29 cellular contexts compared by ENCODE assay signal in genomic region chr3:113812854-113813253, GRCh38.
"Had no signal": no experiment of that assay in that cellular context is flagged by ENCODE, and none has a peak within 500 bp of the region (broad histone marks: within the 10 kb centered on the region; RNA-seq: fewer than 3 reads in every experiment).

No MANE protein-coding gene starts in this region.

- H3K4me3 ChIP-seq: pancreas, psoas muscle, right lobe of liver, sigmoid colon, stomach, suprapubic skin, testis, tibial artery, transverse colon, upper lobe of right lung, uterus had no signal

- H3K9me3 ChIP-seq: neutrophil, pancreas, psoas muscle, right lobe of liver, sigmoid colon, stomach, suprapubic skin, testis, tibial artery, transverse colon, upper lobe of right lung, uterus had no signal

- H3K9me3 Mint-ChIP-seq: naive thymus-derived CD4-positive, alpha-beta T cell; natural killer cell; nephron; neural crest cell; stimulated activated effector memory CD8-positive, alpha-beta T cell treated with anti-CD3 and anti-CD28 coated beads, Interleukin-12 subunit alpha, Interleukin-12 subunit beta, amount 100 ng/mL, for 72 hours; stimulated activated naive B cell treated with anti-CD40 and anti-IgM and Interleukin-4, amounts not matched to agents 10 μg/mL and 1 μg/mL and 100 μg/mL, for 72 hours; stimulated activated naive CD8-positive, alpha-beta T cell treated with anti-CD3 and anti-CD28 coated beads, Interleukin-15, Interleukin-2, amounts not matched to agents 100 ng/mL and 50 ng/mL, for 24 hours; type B pancreatic cell had no signal

- DNase-seq: naive thymus-derived CD4-positive, alpha-beta T cell; natural killer cell; nucleus accumbens; pancreas; psoas muscle; right cardiac atrium; right lobe of liver; sigmoid colon; small intestine; stimulated activated CD4-positive, alpha-beta T cell treated with anti-CD3 and anti-CD28 coated beads, Interleukin-15, amount 100 ng/mL, for 24 hours; stimulated activated CD4-positive, alpha-beta T cell treated with anti-CD3 and anti-CD28 coated beads, Interleukin-2, amount 100 ng/mL, for 24 hours; stimulated activated CD4-positive, alpha-beta T cell treated with anti-CD3 and anti-CD28 coated beads, Interleukin-2, amount 100 ng/mL, for 48 hours; stimulated activated CD4-positive, alpha-beta T cell treated with anti-CD3 and anti-CD28 coated beads, Interleukin-4, amount 100 ng/mL, for 24 hours; stimulated activated naive B cell treated with anti-CD40 and anti-IgM and Interleukin-4, amounts not matched to agents 10 μg/mL and 1 μg/mL and 100 μg/mL, for 72 hours; stimulated activated naive CD4-positive, alpha-beta T cell treated with Interleukin-2 at 50 U/mL for 16 hours; stomach; testis; tibial artery; transverse colon; upper lobe of right lung; uterus had no signal

- H3K27me3 ChIP-seq: neutrophil, pancreas, right lobe of liver, sigmoid colon, stomach, suprapubic skin, testis, tibial artery, transverse colon, upper lobe of right lung, uterus had no signal

- H3K27me3 Mint-ChIP-seq: naive thymus-derived CD4-positive, alpha-beta T cell; progenitor cell of endocrine pancreas; stimulated activated naive B cell treated with anti-CD40 and anti-IgM and Interleukin-4, amounts not matched to agents 10 μg/mL and 1 μg/mL and 100 μg/mL, for 72 hours; stimulated activated naive CD8-positive, alpha-beta T cell treated with anti-CD3 and anti-CD28 coated beads, Interleukin-15, Interleukin-2, amounts not matched to agents 100 ng/mL and 50 ng/mL, for 24 hours; type B pancreatic cell had no signal

- H3K4me1 Mint-ChIP-seq: naive thymus-derived CD4-positive, alpha-beta T cell; natural killer cell; nephron; neural crest cell; stimulated activated effector memory CD8-positive, alpha-beta T cell treated with anti-CD3 and anti-CD28 coated beads, Interleukin-12 subunit alpha, Interleukin-12 subunit beta, amount 100 ng/mL, for 72 hours; stimulated activated naive B cell treated with anti-CD40 and anti-IgM and Interleukin-4, amounts not matched to agents 10 μg/mL and 1 μg/mL and 100 μg/mL, for 72 hours had no signal

- H3K36me3 ChIP-seq: uterus had no signal

- H3K27ac Mint-ChIP-seq: naive thymus-derived CD4-positive, alpha-beta T cell; natural killer cell; nephron; progenitor cell of endocrine pancreas; stimulated activated naive B cell treated with anti-CD40 and anti-IgM and Interleukin-4, amounts not matched to agents 10 μg/mL and 1 μg/mL and 100 μg/mL, for 72 hours; stimulated activated naive CD8-positive, alpha-beta T cell treated with anti-CD3 and anti-CD28 coated beads, Interleukin-15, Interleukin-2, amounts not matched to agents 100 ng/mL and 50 ng/mL, for 24 hours; type B pancreatic cell had no signal

- H3K4me1 ChIP-seq: pancreas, psoas muscle, right lobe of liver, sigmoid colon, stomach, suprapubic skin, testis, tibial artery, transverse colon, upper lobe of right lung, uterus had no signal

- H3K4me3 Mint-ChIP-seq: naive thymus-derived CD4-positive, alpha-beta T cell; natural killer cell; nephron; neural crest cell; stimulated activated effector memory CD8-positive, alpha-beta T cell treated with anti-CD3 and anti-CD28 coated beads, Interleukin-12 subunit alpha, Interleukin-12 subunit beta, amount 100 ng/mL, for 72 hours; stimulated activated naive B cell treated with anti-CD40 and anti-IgM and Interleukin-4, amounts not matched to agents 10 μg/mL and 1 μg/mL and 100 μg/mL, for 72 hours; stimulated activated naive CD8-positive, alpha-beta T cell treated with anti-CD3 and anti-CD28 coated beads, Interleukin-15, Interleukin-2, amounts not matched to agents 100 ng/mL and 50 ng/mL, for 24 hours; type B pancreatic cell had no signal

- H3K27ac ChIP-seq: pancreas, psoas muscle, right lobe of liver, sigmoid colon, stomach, suprapubic skin, testis, tibial artery, transverse colon, upper lobe of right lung, uterus had no signal

- FAIRE-seq: pancreas, small intestine had no signal
